15 cellular contexts compared by ENCODE assay signal in the genomic region with DNA sequence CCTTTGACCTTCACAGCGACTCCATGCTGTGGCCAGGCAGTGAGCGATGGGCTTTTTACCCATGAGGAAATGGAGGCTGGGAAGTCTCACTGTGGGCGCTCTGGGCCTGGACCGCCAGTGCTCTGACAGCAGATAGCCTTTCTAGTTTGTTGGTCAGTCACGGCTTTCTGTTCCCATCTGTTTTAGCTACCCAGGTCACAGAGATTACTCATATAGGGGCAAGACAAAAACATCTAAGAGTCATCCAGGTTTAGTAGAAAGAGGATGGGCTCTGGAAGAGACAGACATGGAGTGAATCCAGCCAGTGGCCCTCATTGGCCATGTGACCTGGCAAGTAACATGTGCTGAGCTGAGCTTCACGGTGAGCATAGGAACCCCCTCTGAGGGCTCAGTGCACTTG.
DNase-seq lines count a peak whose midpoint lies in the region; ATAC-seq and TF ChIP-seq lines count a peak whose summit lies in the region.
"Had no signal": no experiment of that assay in that cellular context is flagged by ENCODE, and none has a peak within 500 bp of the region (broad histone marks: within the 10 kb centered on the region; RNA-seq: fewer than 3 reads in every experiment).

No MANE protein-coding gene starts in this region.

- no peak overlapping the region for H3K4me2 ChIP-seq in neural progenitor cell

- H3K9ac ChIP-seq in neural progenitor cell: no peak overlapping the region

- no peak overlapping the region for H3K4me3 ChIP-seq in neural progenitor cell

- H4K20me1 ChIP-seq in neural progenitor cell (ENCODE audit: low read depth): peaks cover 18% of the 10 kb centered on the region

- CTCF ChIA-PET in WTC11 (lab: Charles Lee): no interaction called here

- no peak overlapping the region for H3K27ac ChIP-seq in neural progenitor cell
- H3K27ac ChIP-seq: C4-2B had no signal

- H3K27me3 ChIP-seq in neural progenitor cell: no peaks in the 10 kb centered on the region
- H3K27me3 ChIP-seq: BE2C had no signal

- TF ChIP-seq CTCF in WTC11 (IDR thresholded peaks at IDR 0.05) (no peak), neural progenitor cell (IDR thresholded peaks at IDR 0.05) (no peak), GM13976 (IDR thresholded peaks at IDR 0.05; ENCODE audit: borderline replicate concordance, control extremely low read depth, extremely low read depth, insufficient read depth, missing control alignments) (no peak)

- peaks cover 66% of the 10 kb centered on the region for H3K36me3 Mint-ChIP-seq in activated T-cell treated with anti-CD3 and anti-CD28 coated beads, Interleukin-2, amount 50 U/mL, for 24 hours (ENCODE audit: low read depth)
- peaks cover 0 to 10% of the 10 kb centered on the region in 2 donors for H3K36me3 Mint-ChIP-seq in activated T-cell treated with anti-CD3 and anti-CD28 coated beads, Interleukin-2, amount 50 U/mL, for 72 hours (ENCODE audit: insufficient read depth in 2 of 2)
- peaks cover 11% of the 10 kb centered on the region for H3K36me3 Mint-ChIP-seq in WTC11
- H3K36me3 Mint-ChIP-seq in neural progenitor cell: peaks cover 19% of the 10 kb centered on the region

- H3K9me3 Mint-ChIP-seq in activated T-cell treated with anti-CD3 and anti-CD28 coated beads, Interleukin-2, amount 50 U/mL, for 24 hours: no peaks in the 10 kb centered on the region
- H3K9me3 Mint-ChIP-seq in activated T-cell treated with anti-CD3 and anti-CD28 coated beads, Interleukin-2, amount 50 U/mL, for 72 hours: no peaks in the 10 kb centered on the region
- H3K9me3 Mint-ChIP-seq in WTC11 (no peaks in the 10 kb centered on the region), neural progenitor cell (no peaks in the 10 kb centered on the region)
- H3K9me3 Mint-ChIP-seq: CD8-positive, alpha-beta T cell; IgD-negative memory B cell had no signal

- in situ Hi-C loops in GM13976 (cut with MboI; ENCODE audit: low sequenced_read_pairs, unreplicated experiment): no loop called here

- POLR2A ChIA-PET in WTC11 (lab: Charles Lee): no interaction called here

- no peak for DNase-seq in activated T-cell treated with anti-CD3 and anti-CD28 coated beads, Interleukin-2, amount 50 U/mL, for 24 hours
- DNase-seq in activated T-cell treated with anti-CD3 and anti-CD28 coated beads, Interleukin-2, amount 50 U/mL, for 72 hours: no peak
- DNase-seq in WTC11 (ENCODE audit: low spot score): no peak
- no peak for DNase-seq in neural progenitor cell (ENCODE audit: low spot score)
- no peak for DNase-seq in activated CD4-positive, alpha-beta T cell treated with anti-CD3 and anti-CD28 coated beads, Interleukin-2, amount 50 U/mL, for 4 hours
- DNase-seq in KG1 (lab: John Stamatoyannopoulos, UW): no peak
- no peak for DNase-seq in GM13976 (ENCODE audit: low spot score)
- DNase-seq: BE2C; CD8-positive, alpha-beta T cell; COR-L47; DND-41; GF-D8 had no signal

- H3K4me3 Mint-ChIP-seq in activated T-cell treated with anti-CD3 and anti-CD28 coated beads, Interleukin-2, amount 50 U/mL, for 24 hours: no peak overlapping the region
- H3K4me3 Mint-ChIP-seq in activated T-cell treated with anti-CD3 and anti-CD28 coated beads, Interleukin-2, amount 50 U/mL, for 72 hours: no peak overlapping the region
- H3K4me3 Mint-ChIP-seq in WTC11 (no peak overlapping the region), neural progenitor cell (no peak overlapping the region)
- H3K4me3 Mint-ChIP-seq: CD8-positive, alpha-beta T cell had no signal

- H3K9me3 ChIP-seq in neural progenitor cell (ENCODE audit: low read depth): no peaks in the 10 kb centered on the region
- H3K9me3 ChIP-seq: BE2C had no signal

- H3K4me1 ChIP-seq in neural progenitor cell: no peaks in the 10 kb centered on the region
- H3K4me1 ChIP-seq: BE2C had no signal

- H3K4me1 Mint-ChIP-seq in activated T-cell treated with anti-CD3 and anti-CD28 coated beads, Interleukin-2, amount 50 U/mL, for 24 hours (ENCODE audit: low read depth): peaks cover 13% of the 10 kb centered on the region
- no peaks in the 10 kb centered on the region for H3K4me1 Mint-ChIP-seq in activated T-cell treated with anti-CD3 and anti-CD28 coated beads, Interleukin-2, amount 50 U/mL, for 72 hours (ENCODE audit: low read depth)
- H3K4me1 Mint-ChIP-seq in WTC11: peaks cover 5% of the 10 kb centered on the region; the same call in 1 of the 2 replicates
- peaks cover 3% of the 10 kb centered on the region for H3K4me1 Mint-ChIP-seq in neural progenitor cell

- no peaks in the 10 kb centered on the region for H3F3A ChIP-seq in neural progenitor cell (ENCODE audit: low read depth)

- peak overlapping the region; percentile 32 for H3K27ac Mint-ChIP-seq in activated T-cell treated with anti-CD3 and anti-CD28 coated beads, Interleukin-2, amount 50 U/mL, for 24 hours
- no peak overlapping the region for H3K27ac Mint-ChIP-seq in activated T-cell treated with anti-CD3 and anti-CD28 coated beads, Interleukin-2, amount 50 U/mL, for 72 hours
- H3K27ac Mint-ChIP-seq in WTC11 (0 out of 2 replicates have a peak overlapping the region, but pooled peaks have one; percentile 3), neural progenitor cell (peak overlapping the region; percentile 74)
- H3K27ac Mint-ChIP-seq: CD8-positive, alpha-beta T cell had no signal

- no peak overlapping the region for H2AFZ ChIP-seq in neural progenitor cell (replicated peaks)

- ATAC-seq in activated T-cell treated with anti-CD3 and anti-CD28 coated beads, Interleukin-2, amount 50 U/mL, for 72 hours (replicated peaks in 1 of 2): no peak
- no peak for ATAC-seq in WTC11
- ATAC-seq: CD8-positive, alpha-beta T cell; HCT116 had no signal

- no peaks in the 10 kb centered on the region for H3K36me3 ChIP-seq in neural progenitor cell

- no peaks in the 10 kb centered on the region for H3K27me3 Mint-ChIP-seq in activated T-cell treated with anti-CD3 and anti-CD28 coated beads, Interleukin-2, amount 50 U/mL, for 24 hours
- H3K27me3 Mint-ChIP-seq in activated T-cell treated with anti-CD3 and anti-CD28 coated beads, Interleukin-2, amount 50 U/mL, for 72 hours (ENCODE audit: low read depth): no peaks in the 10 kb centered on the region
- no peaks in the 10 kb centered on the region for H3K27me3 Mint-ChIP-seq in WTC11 (ENCODE audit: low read depth)
- H3K27me3 Mint-ChIP-seq in neural progenitor cell (ENCODE audit: insufficient read depth, low read depth): no peaks in the 10 kb centered on the region
- H3K27me3 Mint-ChIP-seq: IgD-negative memory B cell had no signal

- peaks cover 35% of the 10 kb centered on the region for H3K79me2 ChIP-seq in neural progenitor cell (ENCODE audit: low read depth)

TF ChIP-seq in WTC11, 78 proteins besides CTCF, POLR2A, EP300 and RAD21 (continues in another document):
- no peak for TF ChIP-seq ZNF138 (CRISPR knock-in tag; conservative IDR thresholded peaks at IDR 0.05)
- no peak for TF ChIP-seq KAT7 (CRISPR knock-in tag; IDR thresholded peaks at IDR 0.05; ENCODE audit: borderline replicate concordance)
- TF ChIP-seq, protein P1, sequence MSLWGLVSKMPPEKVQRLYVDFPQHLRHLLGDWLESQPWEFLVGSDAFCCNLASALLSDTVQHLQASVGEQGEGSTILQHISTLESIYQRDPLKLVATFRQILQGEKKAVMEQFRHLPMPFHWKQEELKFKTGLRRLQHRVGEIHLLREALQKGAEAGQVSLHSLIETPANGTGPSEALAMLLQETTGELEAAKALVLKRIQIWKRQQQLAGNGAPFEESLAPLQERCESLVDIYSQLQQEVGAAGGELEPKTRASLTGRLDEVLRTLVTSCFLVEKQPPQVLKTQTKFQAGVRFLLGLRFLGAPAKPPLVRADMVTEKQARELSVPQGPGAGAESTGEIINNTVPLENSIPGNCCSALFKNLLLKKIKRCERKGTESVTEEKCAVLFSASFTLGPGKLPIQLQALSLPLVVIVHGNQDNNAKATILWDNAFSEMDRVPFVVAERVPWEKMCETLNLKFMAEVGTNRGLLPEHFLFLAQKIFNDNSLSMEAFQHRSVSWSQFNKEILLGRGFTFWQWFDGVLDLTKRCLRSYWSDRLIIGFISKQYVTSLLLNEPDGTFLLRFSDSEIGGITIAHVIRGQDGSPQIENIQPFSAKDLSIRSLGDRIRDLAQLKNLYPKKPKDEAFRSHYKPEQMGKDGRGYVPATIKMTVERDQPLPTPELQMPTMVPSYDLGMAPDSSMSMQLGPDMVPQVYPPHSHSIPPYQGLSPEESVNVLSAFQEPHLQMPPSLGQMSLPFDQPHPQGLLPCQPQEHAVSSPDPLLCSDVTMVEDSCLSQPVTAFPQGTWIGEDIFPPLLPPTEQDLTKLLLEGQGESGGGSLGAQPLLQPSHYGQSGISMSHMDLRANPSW (CRISPR knock-in tag; conservative IDR thresholded peaks at IDR 0.05; ENCODE audit: low read depth): no peak
- TF ChIP-seq, protein P2, sequence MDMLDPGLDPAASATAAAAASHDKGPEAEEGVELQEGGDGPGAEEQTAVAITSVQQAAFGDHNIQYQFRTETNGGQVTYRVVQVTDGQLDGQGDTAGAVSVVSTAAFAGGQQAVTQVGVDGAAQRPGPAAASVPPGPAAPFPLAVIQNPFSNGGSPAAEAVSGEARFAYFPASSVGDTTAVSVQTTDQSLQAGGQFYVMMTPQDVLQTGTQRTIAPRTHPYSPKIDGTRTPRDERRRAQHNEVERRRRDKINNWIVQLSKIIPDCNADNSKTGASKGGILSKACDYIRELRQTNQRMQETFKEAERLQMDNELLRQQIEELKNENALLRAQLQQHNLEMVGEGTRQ (CRISPR knock-in tag; IDR thresholded peaks at IDR 0.05): no peak
- TF ChIP-seq RELA (CRISPR knock-in tag; IDR thresholded peaks at IDR 0.05; ENCODE audit: borderline replicate concordance): no peak
